In the genomic region with DNA sequence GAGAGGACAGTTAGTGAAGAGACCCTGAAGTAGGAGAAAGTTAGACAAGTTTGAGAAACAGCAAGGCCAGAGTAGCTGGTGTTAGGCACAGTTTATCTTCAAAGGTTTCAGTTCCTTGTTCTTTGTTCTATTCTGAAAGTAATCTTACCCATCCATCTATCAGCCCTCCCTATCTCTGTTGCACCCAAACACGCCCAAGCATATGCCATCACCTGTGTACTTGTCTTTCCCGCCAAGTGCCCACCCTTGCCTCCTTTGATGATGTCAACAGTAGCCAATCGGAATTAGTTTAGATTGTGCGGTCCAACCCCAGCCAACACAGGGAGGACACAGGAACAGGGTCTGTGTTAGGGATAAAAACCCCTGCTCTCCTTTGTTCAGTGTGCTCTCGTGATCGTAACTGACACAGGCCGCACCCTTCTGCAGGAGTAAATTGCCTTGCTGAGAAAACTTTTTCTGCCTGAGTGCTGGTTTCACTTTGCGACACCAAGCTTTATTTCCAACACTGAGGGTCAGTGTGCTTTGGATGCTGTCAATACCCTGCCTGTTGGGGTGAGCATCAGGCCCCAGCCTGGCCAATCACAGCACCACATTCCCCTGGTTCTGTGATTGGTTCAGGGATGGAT, we compare ENCODE assay signal across 1 cellular context.
TF ChIP-seq lines count a peak whose summit lies in the region.

No MANE protein-coding gene starts in this region.

TF ChIP-seq in GM12878, 131 proteins besides CTCF, POLR2A, EP300 and RAD21:
- TF ChIP-seq, protein P1, sequence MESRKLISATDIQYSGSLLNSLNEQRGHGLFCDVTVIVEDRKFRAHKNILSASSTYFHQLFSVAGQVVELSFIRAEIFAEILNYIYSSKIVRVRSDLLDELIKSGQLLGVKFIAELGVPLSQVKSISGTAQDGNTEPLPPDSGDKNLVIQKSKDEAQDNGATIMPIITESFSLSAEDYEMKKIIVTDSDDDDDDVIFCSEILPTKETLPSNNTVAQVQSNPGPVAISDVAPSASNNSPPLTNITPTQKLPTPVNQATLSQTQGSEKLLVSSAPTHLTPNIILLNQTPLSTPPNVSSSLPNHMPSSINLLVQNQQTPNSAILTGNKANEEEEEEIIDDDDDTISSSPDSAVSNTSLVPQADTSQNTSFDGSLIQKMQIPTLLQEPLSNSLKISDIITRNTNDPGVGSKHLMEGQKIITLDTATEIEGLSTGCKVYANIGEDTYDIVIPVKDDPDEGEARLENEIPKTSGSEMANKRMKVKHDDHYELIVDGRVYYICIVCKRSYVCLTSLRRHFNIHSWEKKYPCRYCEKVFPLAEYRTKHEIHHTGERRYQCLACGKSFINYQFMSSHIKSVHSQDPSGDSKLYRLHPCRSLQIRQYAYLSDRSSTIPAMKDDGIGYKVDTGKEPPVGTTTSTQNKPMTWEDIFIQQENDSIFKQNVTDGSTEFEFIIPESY (IDR thresholded peaks at IDR 0.05) = peak; percentile 80; the same call in 1 of the 2 replicates
- TF ChIP-seq, protein P2, sequence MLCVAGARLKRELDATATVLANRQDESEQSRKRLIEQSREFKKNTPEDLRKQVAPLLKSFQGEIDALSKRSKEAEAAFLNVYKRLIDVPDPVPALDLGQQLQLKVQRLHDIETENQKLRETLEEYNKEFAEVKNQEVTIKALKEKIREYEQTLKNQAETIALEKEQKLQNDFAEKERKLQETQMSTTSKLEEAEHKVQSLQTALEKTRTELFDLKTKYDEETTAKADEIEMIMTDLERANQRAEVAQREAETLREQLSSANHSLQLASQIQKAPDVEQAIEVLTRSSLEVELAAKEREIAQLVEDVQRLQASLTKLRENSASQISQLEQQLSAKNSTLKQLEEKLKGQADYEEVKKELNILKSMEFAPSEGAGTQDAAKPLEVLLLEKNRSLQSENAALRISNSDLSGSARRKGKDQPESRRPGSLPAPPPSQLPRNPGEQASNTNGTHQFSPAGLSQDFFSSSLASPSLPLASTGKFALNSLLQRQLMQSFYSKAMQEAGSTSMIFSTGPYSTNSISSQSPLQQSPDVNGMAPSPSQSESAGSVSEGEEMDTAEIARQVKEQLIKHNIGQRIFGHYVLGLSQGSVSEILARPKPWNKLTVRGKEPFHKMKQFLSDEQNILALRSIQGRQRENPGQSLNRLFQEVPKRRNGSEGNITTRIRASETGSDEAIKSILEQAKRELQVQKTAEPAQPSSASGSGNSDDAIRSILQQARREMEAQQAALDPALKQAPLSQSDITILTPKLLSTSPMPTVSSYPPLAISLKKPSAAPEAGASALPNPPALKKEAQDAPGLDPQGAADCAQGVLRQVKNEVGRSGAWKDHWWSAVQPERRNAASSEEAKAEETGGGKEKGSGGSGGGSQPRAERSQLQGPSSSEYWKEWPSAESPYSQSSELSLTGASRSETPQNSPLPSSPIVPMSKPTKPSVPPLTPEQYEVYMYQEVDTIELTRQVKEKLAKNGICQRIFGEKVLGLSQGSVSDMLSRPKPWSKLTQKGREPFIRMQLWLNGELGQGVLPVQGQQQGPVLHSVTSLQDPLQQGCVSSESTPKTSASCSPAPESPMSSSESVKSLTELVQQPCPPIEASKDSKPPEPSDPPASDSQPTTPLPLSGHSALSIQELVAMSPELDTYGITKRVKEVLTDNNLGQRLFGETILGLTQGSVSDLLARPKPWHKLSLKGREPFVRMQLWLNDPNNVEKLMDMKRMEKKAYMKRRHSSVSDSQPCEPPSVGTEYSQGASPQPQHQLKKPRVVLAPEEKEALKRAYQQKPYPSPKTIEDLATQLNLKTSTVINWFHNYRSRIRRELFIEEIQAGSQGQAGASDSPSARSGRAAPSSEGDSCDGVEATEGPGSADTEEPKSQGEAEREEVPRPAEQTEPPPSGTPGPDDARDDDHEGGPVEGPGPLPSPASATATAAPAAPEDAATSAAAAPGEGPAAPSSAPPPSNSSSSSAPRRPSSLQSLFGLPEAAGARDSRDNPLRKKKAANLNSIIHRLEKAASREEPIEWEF (IDR thresholded peaks at IDR 0.05; ENCODE audit: insufficient replicate concordance, low read depth, low read length) = no peak
- TF ChIP-seq, protein P3, sequence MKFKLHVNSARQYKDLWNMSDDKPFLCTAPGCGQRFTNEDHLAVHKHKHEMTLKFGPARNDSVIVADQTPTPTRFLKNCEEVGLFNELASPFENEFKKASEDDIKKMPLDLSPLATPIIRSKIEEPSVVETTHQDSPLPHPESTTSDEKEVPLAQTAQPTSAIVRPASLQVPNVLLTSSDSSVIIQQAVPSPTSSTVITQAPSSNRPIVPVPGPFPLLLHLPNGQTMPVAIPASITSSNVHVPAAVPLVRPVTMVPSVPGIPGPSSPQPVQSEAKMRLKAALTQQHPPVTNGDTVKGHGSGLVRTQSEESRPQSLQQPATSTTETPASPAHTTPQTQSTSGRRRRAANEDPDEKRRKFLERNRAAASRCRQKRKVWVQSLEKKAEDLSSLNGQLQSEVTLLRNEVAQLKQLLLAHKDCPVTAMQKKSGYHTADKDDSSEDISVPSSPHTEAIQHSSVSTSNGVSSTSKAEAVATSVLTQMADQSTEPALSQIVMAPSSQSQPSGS (IDR thresholded peaks at IDR 0.05; ENCODE audit: low read length) = peak; percentile 7; the same call in 1 of the 2 replicates
- TF ChIP-seq, protein P4, sequence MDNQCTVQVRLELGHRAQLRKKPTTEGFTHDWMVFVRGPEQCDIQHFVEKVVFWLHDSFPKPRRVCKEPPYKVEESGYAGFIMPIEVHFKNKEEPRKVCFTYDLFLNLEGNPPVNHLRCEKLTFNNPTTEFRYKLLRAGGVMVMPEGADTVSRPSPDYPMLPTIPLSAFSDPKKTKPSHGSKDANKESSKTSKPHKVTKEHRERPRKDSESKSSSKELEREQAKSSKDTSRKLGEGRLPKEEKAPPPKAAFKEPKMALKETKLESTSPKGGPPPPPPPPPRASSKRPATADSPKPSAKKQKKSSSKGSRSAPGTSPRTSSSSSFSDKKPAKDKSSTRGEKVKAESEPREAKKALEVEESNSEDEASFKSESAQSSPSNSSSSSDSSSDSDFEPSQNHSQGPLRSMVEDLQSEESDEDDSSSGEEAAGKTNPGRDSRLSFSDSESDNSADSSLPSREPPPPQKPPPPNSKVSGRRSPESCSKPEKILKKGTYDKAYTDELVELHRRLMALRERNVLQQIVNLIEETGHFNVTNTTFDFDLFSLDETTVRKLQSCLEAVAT (IDR thresholded peaks at IDR 0.05) = peak; percentile 67; the same call in 1 of the 2 replicates
- TF ChIP-seq TCF12 (IDR thresholded peaks at IDR 0.05; ENCODE audit: low read depth, low read length) (0 out of 2 replicates have a peak, but pooled peaks have one; percentile 13), CBX5 (IDR thresholded peaks at IDR 0.05; ENCODE audit: low read depth) (peak; percentile 100), NBN (IDR thresholded peaks at IDR 0.05) (no peak), SIN3A (IDR thresholded peaks at IDR 0.05; ENCODE audit: low read depth, low read length) (no peak), KAT2A (conservative IDR thresholded peaks at IDR 0.05; ENCODE audit: control insufficient read depth, low read depth, low read length) (no peak), RUNX3 (IDR thresholded peaks at IDR 0.05; ENCODE audit: low read length) (0 out of 2 replicates have a peak, but pooled peaks have one; percentile 28), FOXK2 (IDR thresholded peaks at IDR 0.05) (no peak), IKZF2 (IDR thresholded peaks at IDR 0.05) (0 out of 4 replicates have a peak, but pooled peaks have one; percentile 12 to 17), SPI1 (IDR thresholded peaks at IDR 0.05; ENCODE audit: borderline replicate concordance, insufficient read depth, low read depth, low read length) (peak; percentile 95), KLF5 (IDR thresholded peaks at IDR 0.05; ENCODE audit: partially characterized antibody) (peak; percentile 96), IKZF1 (conservative IDR thresholded peaks at IDR 0.05) (no peak), ASH2L (IDR thresholded peaks at IDR 0.05; ENCODE audit: borderline replicate concordance, low read depth) (no peak), ATF7 (IDR thresholded peaks at IDR 0.05; ENCODE audit: low read depth) (peak; percentile 68)
- TF ChIP-seq, protein P5, sequence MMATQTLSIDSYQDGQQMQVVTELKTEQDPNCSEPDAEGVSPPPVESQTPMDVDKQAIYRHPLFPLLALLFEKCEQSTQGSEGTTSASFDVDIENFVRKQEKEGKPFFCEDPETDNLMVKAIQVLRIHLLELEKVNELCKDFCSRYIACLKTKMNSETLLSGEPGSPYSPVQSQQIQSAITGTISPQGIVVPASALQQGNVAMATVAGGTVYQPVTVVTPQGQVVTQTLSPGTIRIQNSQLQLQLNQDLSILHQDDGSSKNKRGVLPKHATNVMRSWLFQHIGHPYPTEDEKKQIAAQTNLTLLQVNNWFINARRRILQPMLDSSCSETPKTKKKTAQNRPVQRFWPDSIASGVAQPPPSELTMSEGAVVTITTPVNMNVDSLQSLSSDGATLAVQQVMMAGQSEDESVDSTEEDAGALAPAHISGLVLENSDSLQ (IDR thresholded peaks at IDR 0.05) = peak; percentile 8; the same call in 1 of the 2 replicates
- TF ChIP-seq, protein P6, sequence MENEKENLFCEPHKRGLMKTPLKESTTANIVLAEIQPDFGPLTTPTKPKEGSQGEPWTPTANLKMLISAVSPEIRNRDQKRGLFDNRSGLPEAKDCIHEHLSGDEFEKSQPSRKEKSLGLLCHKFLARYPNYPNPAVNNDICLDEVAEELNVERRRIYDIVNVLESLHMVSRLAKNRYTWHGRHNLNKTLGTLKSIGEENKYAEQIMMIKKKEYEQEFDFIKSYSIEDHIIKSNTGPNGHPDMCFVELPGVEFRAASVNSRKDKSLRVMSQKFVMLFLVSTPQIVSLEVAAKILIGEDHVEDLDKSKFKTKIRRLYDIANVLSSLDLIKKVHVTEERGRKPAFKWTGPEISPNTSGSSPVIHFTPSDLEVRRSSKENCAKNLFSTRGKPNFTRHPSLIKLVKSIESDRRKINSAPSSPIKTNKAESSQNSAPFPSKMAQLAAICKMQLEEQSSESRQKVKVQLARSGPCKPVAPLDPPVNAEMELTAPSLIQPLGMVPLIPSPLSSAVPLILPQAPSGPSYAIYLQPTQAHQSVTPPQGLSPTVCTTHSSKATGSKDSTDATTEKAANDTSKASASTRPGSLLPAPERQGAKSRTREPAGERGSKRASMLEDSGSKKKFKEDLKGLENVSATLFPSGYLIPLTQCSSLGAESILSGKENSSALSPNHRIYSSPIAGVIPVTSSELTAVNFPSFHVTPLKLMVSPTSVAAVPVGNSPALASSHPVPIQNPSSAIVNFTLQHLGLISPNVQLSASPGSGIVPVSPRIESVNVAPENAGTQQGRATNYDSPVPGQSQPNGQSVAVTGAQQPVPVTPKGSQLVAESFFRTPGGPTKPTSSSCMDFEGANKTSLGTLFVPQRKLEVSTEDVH (IDR thresholded peaks at IDR 0.05; ENCODE audit: low read depth, partially characterized antibody) = peak; percentile 54
- TF ChIP-seq, protein P7, sequence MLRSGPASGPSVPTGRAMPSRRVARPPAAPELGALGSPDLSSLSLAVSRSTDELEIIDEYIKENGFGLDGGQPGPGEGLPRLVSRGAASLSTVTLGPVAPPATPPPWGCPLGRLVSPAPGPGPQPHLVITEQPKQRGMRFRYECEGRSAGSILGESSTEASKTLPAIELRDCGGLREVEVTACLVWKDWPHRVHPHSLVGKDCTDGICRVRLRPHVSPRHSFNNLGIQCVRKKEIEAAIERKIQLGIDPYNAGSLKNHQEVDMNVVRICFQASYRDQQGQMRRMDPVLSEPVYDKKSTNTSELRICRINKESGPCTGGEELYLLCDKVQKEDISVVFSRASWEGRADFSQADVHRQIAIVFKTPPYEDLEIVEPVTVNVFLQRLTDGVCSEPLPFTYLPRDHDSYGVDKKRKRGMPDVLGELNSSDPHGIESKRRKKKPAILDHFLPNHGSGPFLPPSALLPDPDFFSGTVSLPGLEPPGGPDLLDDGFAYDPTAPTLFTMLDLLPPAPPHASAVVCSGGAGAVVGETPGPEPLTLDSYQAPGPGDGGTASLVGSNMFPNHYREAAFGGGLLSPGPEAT (IDR thresholded peaks at IDR 0.05; ENCODE audit: low read depth) = no peak
